1 cellular context compared by ENCODE assay signal in genomic region chr2:152166633-152167032, GRCh38.
TF ChIP-seq lines count a peak whose summit lies in the region.

No MANE protein-coding gene starts in this region.

TF ChIP-seq in K562, 482 proteins besides CTCF, POLR2A, EP300 and RAD21 (continued from another document and continues in another):
- TF ChIP-seq NR0B1 (IDR thresholded peaks at IDR 0.05; ENCODE audit: partially characterized antibody) (no peak), UBTF (IDR thresholded peaks at IDR 0.05; ENCODE audit: borderline replicate concordance in 1 of 2, low read depth in 2 of 2, low read length in 2 of 2) (no peak), MCM5 (IDR thresholded peaks at IDR 0.05; ENCODE audit: low read depth) (no peak), STAT5A (IDR thresholded peaks at IDR 0.05; ENCODE audit: borderline replicate concordance, low read length) (peak; percentile 47; the same call in 1 of the 2 replicates), BHLHE40 (IDR thresholded peaks at IDR 0.05; ENCODE audit: low read length) (peak; percentile 57), ZEB2 (IDR thresholded peaks at IDR 0.05) (0 out of 2 replicates have a peak, but pooled peaks have one; percentile 20), KLF13 (tag; IDR thresholded peaks at IDR 0.05; ENCODE audit: borderline replicate concordance, low read depth) (no peak), NCOA2 (IDR thresholded peaks at IDR 0.05; ENCODE audit: partially characterized antibody in 2 of 2) (no peak), ZNF121 (CRISPR knock-in tag; conservative IDR thresholded peaks at IDR 0.05) (no peak), TEAD2 (tag; IDR thresholded peaks at IDR 0.05) (no peak), SMC3 (conservative IDR thresholded peaks at IDR 0.05; ENCODE audit: insufficient read depth, low read depth, low read length) (no peak), ZBTB40 (IDR thresholded peaks at IDR 0.05) (no peak), ZBTB40 (CRISPR knock-in tag; IDR thresholded peaks at IDR 0.05) (no peak), HNRNPUL1 (IDR thresholded peaks at IDR 0.05; ENCODE audit: low read length) (no peak), SMAD3 (CRISPR knock-in tag; conservative IDR thresholded peaks at IDR 0.05) (no peak), HSF4 (CRISPR knock-in tag; IDR thresholded peaks at IDR 0.05; ENCODE audit: borderline replicate concordance) (no peak), XRCC5 (IDR thresholded peaks at IDR 0.05; ENCODE audit: low read depth, low read length) (no peak), SMARCE1 (IDR thresholded peaks at IDR 0.05) (peak; percentile 86), ZBTB11 (CRISPR knock-in tag; IDR thresholded peaks at IDR 0.05) (0 out of 6 replicates have a peak, but pooled peaks of 1 of the 3 experiments have one; percentile 57), POU5F1 (IDR thresholded peaks at IDR 0.05; ENCODE audit: borderline replicate concordance, low read depth, low read length, partially characterized antibody) (no peak), IFI16 (CRISPR knock-in tag; IDR thresholded peaks at IDR 0.05) (no peak), HMG20A (CRISPR knock-in tag; conservative IDR thresholded peaks at IDR 0.05) (peak; percentile 72; the same call in 1 of the 2 replicates), ETV1 (tag; conservative IDR thresholded peaks at IDR 0.05; ENCODE audit: low read depth) (no peak), HES1 (IDR thresholded peaks at IDR 0.05; ENCODE audit: low read depth) (no peak), USF1 (CRISPR knock-in tag; IDR thresholded peaks at IDR 0.05) (no peak), FOXJ3 (CRISPR knock-in tag; IDR thresholded peaks at IDR 0.05) (no peak), HOXB6 (CRISPR knock-in tag; IDR thresholded peaks at IDR 0.05; ENCODE audit: borderline replicate concordance) (no peak), IRF1 (CRISPR knock-in tag; IDR thresholded peaks at IDR 0.05; ENCODE audit: borderline replicate concordance) (no peak), L3MBTL2 (IDR thresholded peaks at IDR 0.05) (no peak), NRF1 (conservative IDR thresholded peaks at IDR 0.05 in 1 of 2, IDR thresholded peaks at IDR 0.05 in 1 of 2) (no peak), ZNF174 (CRISPR knock-in tag; IDR thresholded peaks at IDR 0.05) (no peak), ZNF24 (IDR thresholded peaks at IDR 0.05) (no peak), EHMT2 (IDR thresholded peaks at IDR 0.05) (no peak), ZSCAN29 (IDR thresholded peaks at IDR 0.05) (no peak), SMAD2 (IDR thresholded peaks at IDR 0.05; ENCODE audit: low read depth, low read length) (no peak), FOXA3 (CRISPR knock-in tag; conservative IDR thresholded peaks at IDR 0.05 in 1 of 2, IDR thresholded peaks at IDR 0.05 in 1 of 2) (no peak), ELF4 (CRISPR knock-in tag; IDR thresholded peaks at IDR 0.05) (no peak), CEBPB (tag; IDR thresholded peaks at IDR 0.05) (no peak), ZNF408 (CRISPR knock-in tag; IDR thresholded peaks at IDR 0.05; ENCODE audit: low read depth) (no peak), SMARCC2 (IDR thresholded peaks at IDR 0.05; ENCODE audit: low read depth) (peak; percentile 86), RFX7 (CRISPR knock-in tag; IDR thresholded peaks at IDR 0.05) (no peak), ZBTB1 (CRISPR knock-in tag; IDR thresholded peaks at IDR 0.05; ENCODE audit: borderline replicate concordance, low read depth) (no peak), ZNF143 (CRISPR knock-in tag; IDR thresholded peaks at IDR 0.05) (no peak), DIDO1 (tag; IDR thresholded peaks at IDR 0.05; ENCODE audit: low read depth) (no peak), JUN (IDR thresholded peaks at IDR 0.05; ENCODE audit: borderline replicate concordance, low read depth, low read length) (no peak), JUN (CRISPR knock-in tag; IDR thresholded peaks at IDR 0.05; ENCODE audit: borderline replicate concordance) (no peak), ATF2 (CRISPR knock-in tag; IDR thresholded peaks at IDR 0.05) (no peak), ATF7 (IDR thresholded peaks at IDR 0.05) (no peak)
